ENCODE assay signal across 1 cellular context in the genomic region with DNA sequence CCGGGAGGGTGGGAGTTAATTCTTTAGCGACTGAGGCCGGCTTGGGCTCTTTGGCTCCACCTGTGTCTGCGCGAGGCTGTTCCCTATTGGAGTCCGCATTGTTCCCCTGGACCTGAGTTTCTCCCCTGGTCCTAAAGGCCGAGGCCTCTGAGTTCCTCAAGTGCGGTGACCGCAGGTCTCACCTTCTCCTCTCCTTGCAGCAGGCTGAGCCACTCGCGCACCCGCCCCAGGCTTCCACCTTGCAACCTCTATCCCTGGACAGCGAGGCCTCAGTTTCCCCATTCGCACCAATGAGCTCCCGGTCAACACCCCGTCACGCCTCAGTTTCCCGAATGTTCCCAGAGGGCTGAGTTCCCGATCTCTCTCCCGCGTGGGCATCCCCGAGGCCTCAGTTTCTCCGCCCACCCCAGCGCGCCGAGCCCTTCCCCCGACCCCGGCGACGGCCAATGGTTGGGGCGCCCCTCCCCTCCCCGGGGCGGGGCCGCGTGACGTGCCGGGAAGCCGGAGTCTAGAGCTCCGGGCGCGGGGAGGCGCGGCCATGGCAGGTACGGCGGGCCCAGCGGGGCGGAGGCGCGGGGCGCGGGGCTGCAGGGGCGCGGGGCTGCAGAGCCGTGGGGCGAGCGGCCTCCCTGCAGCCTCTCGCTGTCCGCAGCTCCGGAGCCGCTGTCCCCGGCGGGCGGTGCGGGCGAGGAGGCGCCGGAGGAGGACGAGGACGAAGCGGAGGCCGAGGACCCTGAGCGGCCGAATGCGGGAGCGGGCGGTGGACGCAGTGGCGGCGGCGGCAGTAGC.
A peak's percentile ranks its signal among the peaks of the same experiment; 100 is the strongest.
TF ChIP-seq lines count a peak whose summit lies in the region.

A gene with protein sequence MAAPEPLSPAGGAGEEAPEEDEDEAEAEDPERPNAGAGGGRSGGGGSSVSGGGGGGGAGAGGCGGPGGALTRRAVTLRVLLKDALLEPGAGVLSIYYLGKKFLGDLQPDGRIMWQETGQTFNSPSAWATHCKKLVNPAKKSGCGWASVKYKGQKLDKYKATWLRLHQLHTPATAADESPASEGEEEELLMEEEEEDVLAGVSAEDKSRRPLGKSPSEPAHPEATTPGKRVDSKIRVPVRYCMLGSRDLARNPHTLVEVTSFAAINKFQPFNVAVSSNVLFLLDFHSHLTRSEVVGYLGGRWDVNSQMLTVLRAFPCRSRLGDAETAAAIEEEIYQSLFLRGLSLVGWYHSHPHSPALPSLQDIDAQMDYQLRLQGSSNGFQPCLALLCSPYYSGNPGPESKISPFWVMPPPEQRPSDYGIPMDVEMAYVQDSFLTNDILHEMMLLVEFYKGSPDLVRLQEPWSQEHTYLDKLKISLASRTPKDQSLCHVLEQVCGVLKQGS (plus strand): TSS at position 507 of the 789 bp plus-strand sequence. CDS start 32 bp downstream, at position 539.

TF ChIP-seq in K562, 482 proteins besides CTCF, POLR2A, EP300 and RAD21 (continued from another document and continues in another):
- TF ChIP-seq, protein P1, sequence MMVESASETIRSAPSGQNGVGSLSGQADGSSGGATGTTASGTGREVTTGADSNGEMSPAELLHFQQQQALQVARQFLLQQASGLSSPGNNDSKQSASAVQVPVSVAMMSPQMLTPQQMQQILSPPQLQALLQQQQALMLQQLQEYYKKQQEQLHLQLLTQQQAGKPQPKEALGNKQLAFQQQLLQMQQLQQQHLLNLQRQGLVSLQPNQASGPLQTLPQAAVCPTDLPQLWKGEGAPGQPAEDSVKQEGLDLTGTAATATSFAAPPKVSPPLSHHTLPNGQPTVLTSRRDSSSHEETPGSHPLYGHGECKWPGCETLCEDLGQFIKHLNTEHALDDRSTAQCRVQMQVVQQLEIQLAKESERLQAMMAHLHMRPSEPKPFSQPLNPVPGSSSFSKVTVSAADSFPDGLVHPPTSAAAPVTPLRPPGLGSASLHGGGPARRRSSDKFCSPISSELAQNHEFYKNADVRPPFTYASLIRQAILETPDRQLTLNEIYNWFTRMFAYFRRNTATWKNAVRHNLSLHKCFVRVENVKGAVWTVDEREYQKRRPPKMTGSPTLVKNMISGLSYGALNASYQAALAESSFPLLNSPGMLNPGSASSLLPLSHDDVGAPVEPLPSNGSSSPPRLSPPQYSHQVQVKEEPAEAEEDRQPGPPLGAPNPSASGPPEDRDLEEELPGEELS (CRISPR knock-in tag; IDR thresholded peaks at IDR 0.05; ENCODE audit: borderline replicate concordance) = 0 out of 2 replicates have a peak, but pooled peaks have one; percentile 56
- TF ChIP-seq, protein P2, sequence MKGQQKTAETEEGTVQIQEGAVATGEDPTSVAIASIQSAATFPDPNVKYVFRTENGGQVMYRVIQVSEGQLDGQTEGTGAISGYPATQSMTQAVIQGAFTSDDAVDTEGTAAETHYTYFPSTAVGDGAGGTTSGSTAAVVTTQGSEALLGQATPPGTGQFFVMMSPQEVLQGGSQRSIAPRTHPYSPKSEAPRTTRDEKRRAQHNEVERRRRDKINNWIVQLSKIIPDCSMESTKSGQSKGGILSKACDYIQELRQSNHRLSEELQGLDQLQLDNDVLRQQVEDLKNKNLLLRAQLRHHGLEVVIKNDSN (CRISPR knock-in tag; IDR thresholded peaks at IDR 0.05) = peak; percentile 65
- TF ChIP-seq ZNF76 (CRISPR knock-in tag; IDR thresholded peaks at IDR 0.05; ENCODE audit: borderline replicate concordance) = no peak
- TF ChIP-seq RNF2 (IDR thresholded peaks at IDR 0.05) = peak; percentile 61; the same call in 1 of the 2 replicates
- TF ChIP-seq ZBTB1 (CRISPR knock-in tag; IDR thresholded peaks at IDR 0.05; ENCODE audit: borderline replicate concordance, low read depth) = 0 out of 2 replicates have a peak, but pooled peaks have one; percentile 35
- TF ChIP-seq, protein P3, sequence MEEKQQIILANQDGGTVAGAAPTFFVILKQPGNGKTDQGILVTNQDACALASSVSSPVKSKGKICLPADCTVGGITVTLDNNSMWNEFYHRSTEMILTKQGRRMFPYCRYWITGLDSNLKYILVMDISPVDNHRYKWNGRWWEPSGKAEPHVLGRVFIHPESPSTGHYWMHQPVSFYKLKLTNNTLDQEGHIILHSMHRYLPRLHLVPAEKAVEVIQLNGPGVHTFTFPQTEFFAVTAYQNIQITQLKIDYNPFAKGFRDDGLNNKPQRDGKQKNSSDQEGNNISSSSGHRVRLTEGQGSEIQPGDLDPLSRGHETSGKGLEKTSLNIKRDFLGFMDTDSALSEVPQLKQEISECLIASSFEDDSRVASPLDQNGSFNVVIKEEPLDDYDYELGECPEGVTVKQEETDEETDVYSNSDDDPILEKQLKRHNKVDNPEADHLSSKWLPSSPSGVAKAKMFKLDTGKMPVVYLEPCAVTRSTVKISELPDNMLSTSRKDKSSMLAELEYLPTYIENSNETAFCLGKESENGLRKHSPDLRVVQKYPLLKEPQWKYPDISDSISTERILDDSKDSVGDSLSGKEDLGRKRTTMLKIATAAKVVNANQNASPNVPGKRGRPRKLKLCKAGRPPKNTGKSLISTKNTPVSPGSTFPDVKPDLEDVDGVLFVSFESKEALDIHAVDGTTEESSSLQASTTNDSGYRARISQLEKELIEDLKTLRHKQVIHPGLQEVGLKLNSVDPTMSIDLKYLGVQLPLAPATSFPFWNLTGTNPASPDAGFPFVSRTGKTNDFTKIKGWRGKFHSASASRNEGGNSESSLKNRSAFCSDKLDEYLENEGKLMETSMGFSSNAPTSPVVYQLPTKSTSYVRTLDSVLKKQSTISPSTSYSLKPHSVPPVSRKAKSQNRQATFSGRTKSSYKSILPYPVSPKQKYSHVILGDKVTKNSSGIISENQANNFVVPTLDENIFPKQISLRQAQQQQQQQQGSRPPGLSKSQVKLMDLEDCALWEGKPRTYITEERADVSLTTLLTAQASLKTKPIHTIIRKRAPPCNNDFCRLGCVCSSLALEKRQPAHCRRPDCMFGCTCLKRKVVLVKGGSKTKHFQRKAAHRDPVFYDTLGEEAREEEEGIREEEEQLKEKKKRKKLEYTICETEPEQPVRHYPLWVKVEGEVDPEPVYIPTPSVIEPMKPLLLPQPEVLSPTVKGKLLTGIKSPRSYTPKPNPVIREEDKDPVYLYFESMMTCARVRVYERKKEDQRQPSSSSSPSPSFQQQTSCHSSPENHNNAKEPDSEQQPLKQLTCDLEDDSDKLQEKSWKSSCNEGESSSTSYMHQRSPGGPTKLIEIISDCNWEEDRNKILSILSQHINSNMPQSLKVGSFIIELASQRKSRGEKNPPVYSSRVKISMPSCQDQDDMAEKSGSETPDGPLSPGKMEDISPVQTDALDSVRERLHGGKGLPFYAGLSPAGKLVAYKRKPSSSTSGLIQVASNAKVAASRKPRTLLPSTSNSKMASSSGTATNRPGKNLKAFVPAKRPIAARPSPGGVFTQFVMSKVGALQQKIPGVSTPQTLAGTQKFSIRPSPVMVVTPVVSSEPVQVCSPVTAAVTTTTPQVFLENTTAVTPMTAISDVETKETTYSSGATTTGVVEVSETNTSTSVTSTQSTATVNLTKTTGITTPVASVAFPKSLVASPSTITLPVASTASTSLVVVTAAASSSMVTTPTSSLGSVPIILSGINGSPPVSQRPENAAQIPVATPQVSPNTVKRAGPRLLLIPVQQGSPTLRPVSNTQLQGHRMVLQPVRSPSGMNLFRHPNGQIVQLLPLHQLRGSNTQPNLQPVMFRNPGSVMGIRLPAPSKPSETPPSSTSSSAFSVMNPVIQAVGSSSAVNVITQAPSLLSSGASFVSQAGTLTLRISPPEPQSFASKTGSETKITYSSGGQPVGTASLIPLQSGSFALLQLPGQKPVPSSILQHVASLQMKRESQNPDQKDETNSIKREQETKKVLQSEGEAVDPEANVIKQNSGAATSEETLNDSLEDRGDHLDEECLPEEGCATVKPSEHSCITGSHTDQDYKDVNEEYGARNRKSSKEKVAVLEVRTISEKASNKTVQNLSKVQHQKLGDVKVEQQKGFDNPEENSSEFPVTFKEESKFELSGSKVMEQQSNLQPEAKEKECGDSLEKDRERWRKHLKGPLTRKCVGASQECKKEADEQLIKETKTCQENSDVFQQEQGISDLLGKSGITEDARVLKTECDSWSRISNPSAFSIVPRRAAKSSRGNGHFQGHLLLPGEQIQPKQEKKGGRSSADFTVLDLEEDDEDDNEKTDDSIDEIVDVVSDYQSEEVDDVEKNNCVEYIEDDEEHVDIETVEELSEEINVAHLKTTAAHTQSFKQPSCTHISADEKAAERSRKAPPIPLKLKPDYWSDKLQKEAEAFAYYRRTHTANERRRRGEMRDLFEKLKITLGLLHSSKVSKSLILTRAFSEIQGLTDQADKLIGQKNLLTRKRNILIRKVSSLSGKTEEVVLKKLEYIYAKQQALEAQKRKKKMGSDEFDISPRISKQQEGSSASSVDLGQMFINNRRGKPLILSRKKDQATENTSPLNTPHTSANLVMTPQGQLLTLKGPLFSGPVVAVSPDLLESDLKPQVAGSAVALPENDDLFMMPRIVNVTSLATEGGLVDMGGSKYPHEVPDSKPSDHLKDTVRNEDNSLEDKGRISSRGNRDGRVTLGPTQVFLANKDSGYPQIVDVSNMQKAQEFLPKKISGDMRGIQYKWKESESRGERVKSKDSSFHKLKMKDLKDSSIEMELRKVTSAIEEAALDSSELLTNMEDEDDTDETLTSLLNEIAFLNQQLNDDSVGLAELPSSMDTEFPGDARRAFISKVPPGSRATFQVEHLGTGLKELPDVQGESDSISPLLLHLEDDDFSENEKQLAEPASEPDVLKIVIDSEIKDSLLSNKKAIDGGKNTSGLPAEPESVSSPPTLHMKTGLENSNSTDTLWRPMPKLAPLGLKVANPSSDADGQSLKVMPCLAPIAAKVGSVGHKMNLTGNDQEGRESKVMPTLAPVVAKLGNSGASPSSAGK (IDR thresholded peaks at IDR 0.05) = no peak; the same call in 1 of the 2 replicates
- peak; percentile 26; the same call in 1 of the 2 replicates for TF ChIP-seq CTBP1 (IDR thresholded peaks at IDR 0.05; ENCODE audit: borderline replicate concordance)
- peak; percentile 60 for TF ChIP-seq CREB1 (IDR thresholded peaks at IDR 0.05)
- TF ChIP-seq CREB1 (CRISPR knock-in tag; IDR thresholded peaks at IDR 0.05) = peak; percentile 76
- TF ChIP-seq NFYB (IDR thresholded peaks at IDR 0.05; ENCODE audit: extremely low read depth, insufficient read length) = peak; percentile 1
- no peak for TF ChIP-seq NR4A1 (CRISPR knock-in tag; IDR thresholded peaks at IDR 0.05)
- TF ChIP-seq NR4A1 (tag; IDR thresholded peaks at IDR 0.05) = 0 out of 2 replicates have a peak, but pooled peaks have one; percentile 11
- TF ChIP-seq, protein P4, sequence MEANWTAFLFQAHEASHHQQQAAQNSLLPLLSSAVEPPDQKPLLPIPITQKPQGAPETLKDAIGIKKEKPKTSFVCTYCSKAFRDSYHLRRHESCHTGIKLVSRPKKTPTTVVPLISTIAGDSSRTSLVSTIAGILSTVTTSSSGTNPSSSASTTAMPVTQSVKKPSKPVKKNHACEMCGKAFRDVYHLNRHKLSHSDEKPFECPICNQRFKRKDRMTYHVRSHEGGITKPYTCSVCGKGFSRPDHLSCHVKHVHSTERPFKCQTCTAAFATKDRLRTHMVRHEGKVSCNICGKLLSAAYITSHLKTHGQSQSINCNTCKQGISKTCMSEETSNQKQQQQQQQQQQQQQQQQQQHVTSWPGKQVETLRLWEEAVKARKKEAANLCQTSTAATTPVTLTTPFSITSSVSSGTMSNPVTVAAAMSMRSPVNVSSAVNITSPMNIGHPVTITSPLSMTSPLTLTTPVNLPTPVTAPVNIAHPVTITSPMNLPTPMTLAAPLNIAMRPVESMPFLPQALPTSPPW (CRISPR knock-in tag; IDR thresholded peaks at IDR 0.05) = peak; percentile 82
- 0 out of 2 replicates have a peak, but pooled peaks have one; percentile 2 for TF ChIP-seq ZNF583 (CRISPR knock-in tag; IDR thresholded peaks at IDR 0.05)
- TF ChIP-seq, protein P5, sequence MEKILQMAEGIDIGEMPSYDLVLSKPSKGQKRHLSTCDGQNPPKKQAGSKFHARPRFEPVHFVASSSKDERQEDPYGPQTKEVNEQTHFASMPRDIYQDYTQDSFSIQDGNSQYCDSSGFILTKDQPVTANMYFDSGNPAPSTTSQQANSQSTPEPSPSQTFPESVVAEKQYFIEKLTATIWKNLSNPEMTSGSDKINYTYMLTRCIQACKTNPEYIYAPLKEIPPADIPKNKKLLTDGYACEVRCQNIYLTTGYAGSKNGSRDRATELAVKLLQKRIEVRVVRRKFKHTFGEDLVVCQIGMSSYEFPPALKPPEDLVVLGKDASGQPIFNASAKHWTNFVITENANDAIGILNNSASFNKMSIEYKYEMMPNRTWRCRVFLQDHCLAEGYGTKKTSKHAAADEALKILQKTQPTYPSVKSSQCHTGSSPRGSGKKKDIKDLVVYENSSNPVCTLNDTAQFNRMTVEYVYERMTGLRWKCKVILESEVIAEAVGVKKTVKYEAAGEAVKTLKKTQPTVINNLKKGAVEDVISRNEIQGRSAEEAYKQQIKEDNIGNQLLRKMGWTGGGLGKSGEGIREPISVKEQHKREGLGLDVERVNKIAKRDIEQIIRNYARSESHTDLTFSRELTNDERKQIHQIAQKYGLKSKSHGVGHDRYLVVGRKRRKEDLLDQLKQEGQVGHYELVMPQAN (IDR thresholded peaks at IDR 0.05; ENCODE audit: borderline replicate concordance) = peak; percentile 81
- TF ChIP-seq, protein P6, sequence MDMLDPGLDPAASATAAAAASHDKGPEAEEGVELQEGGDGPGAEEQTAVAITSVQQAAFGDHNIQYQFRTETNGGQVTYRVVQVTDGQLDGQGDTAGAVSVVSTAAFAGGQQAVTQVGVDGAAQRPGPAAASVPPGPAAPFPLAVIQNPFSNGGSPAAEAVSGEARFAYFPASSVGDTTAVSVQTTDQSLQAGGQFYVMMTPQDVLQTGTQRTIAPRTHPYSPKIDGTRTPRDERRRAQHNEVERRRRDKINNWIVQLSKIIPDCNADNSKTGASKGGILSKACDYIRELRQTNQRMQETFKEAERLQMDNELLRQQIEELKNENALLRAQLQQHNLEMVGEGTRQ (CRISPR knock-in tag; IDR thresholded peaks at IDR 0.05) = peak; percentile 39
- no peak for TF ChIP-seq GATA2 (CRISPR knock-in tag; IDR thresholded peaks at IDR 0.05)
- TF ChIP-seq, protein P7, sequence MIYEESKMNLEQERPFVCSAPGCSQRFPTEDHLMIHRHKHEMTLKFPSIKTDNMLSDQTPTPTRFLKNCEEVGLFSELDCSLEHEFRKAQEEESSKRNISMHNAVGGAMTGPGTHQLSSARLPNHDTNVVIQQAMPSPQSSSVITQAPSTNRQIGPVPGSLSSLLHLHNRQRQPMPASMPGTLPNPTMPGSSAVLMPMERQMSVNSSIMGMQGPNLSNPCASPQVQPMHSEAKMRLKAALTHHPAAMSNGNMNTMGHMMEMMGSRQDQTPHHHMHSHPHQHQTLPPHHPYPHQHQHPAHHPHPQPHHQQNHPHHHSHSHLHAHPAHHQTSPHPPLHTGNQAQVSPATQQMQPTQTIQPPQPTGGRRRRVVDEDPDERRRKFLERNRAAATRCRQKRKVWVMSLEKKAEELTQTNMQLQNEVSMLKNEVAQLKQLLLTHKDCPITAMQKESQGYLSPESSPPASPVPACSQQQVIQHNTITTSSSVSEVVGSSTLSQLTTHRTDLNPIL (CRISPR knock-in tag; IDR thresholded peaks at IDR 0.05) = no peak
- TF ChIP-seq MYBL2 (IDR thresholded peaks at IDR 0.05; ENCODE audit: low read depth) = no peak
- TF ChIP-seq MYBL2 (CRISPR knock-in tag; IDR thresholded peaks at IDR 0.05; ENCODE audit: borderline replicate concordance) = no peak
- TF ChIP-seq MECOM (CRISPR knock-in tag; IDR thresholded peaks at IDR 0.05) = no peak
- TF ChIP-seq ZNF354B (CRISPR knock-in tag; IDR thresholded peaks at IDR 0.05) = no peak
- TF ChIP-seq SMARCA4 (IDR thresholded peaks at IDR 0.05) = peak; percentile 55; the same call in 1 of the 2 replicates
- peak; percentile 55; the same call in 1 of the 2 replicates for TF ChIP-seq ZNF766 (CRISPR knock-in tag; conservative IDR thresholded peaks at IDR 0.05)
- 0 out of 2 replicates have a peak, but pooled peaks have one; percentile 20 for TF ChIP-seq MTA2 (IDR thresholded peaks at IDR 0.05; ENCODE audit: low read depth)
- TF ChIP-seq SMARCC2 (IDR thresholded peaks at IDR 0.05; ENCODE audit: low read depth) = 0 out of 2 replicates have a peak, but pooled peaks have one; percentile 34
- no peak for TF ChIP-seq BRD4 (IDR thresholded peaks at IDR 0.05)
- TF ChIP-seq, protein P8, sequence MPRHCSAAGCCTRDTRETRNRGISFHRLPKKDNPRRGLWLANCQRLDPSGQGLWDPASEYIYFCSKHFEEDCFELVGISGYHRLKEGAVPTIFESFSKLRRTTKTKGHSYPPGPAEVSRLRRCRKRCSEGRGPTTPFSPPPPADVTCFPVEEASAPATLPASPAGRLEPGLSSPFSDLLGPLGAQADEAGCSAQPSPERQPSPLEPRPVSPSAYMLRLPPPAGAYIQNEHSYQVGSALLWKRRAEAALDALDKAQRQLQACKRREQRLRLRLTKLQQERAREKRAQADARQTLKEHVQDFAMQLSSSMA (CRISPR knock-in tag; IDR thresholded peaks at IDR 0.05) = no peak
